ENCODE assay signal across 7 cellular contexts in the genomic region with DNA sequence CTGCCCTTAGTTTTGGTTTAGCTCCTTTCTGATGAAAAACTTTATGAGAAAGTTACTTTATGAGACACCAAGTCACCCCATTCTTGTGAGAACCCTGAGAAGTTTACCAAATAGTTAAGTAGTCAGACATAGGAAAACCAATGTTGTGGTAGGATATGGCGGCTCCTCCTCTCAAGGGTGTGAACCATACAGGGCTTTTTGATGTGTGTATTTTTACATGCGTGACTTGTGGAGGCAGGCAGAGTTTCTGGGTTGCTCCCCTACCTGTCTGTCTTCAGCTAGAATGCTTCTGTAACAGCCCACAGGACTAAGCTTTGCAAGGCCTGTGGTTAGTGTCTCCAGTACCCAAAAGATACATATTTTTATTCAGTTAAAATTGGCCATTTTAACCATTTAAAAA. TPM values are rescaled to one million over a fixed set of nuclear protein-coding genes. Genes with fewer than 3 reads are reported as not detected.
DNase-seq lines count a peak whose midpoint lies in the region; ATAC-seq, FAIRE-seq and TF ChIP-seq lines count a peak whose summit lies in the region.

No MANE protein-coding gene starts in this region.

- H3K36me3 Mint-ChIP-seq in activated naive CD8-positive, alpha-beta T cell treated with anti-CD3 and anti-CD28 coated beads for 36 hours: peaks cover 35% of the 10 kb centered on the region
- peaks cover 26% of the 10 kb centered on the region for H3K36me3 Mint-ChIP-seq in type B pancreatic cell

- no peak for FAIRE-seq in RCC 7860 (lab: Jason Lieb, UNC)

- peak overlapping the region; percentile 94 for H3K27ac Mint-ChIP-seq in activated naive CD8-positive, alpha-beta T cell treated with anti-CD3 and anti-CD28 coated beads for 36 hours
- H3K27ac Mint-ChIP-seq in type B pancreatic cell: no peak overlapping the region

- ATAC-seq in GM21528 (IDR thresholded peaks at IDR 0.05; ENCODE audit: low FRiP score, unreplicated experiment): peak; percentile 50

- no peaks in the 10 kb centered on the region for H3K27me3 Mint-ChIP-seq in activated naive CD8-positive, alpha-beta T cell treated with anti-CD3 and anti-CD28 coated beads for 36 hours
- no peaks in the 10 kb centered on the region for H3K27me3 Mint-ChIP-seq in type B pancreatic cell

- DNase-seq in NK-92 treated with Interleukin-12 subunit alpha and Interleukin-12 subunit beta, amount 100 ng/mL, for 24 hours (lab: John Stamatoyannopoulos, UW): peak; percentile 63
- DNase-seq in activated naive CD8-positive, alpha-beta T cell treated with anti-CD3 and anti-CD28 coated beads for 36 hours: peak; percentile 49
- peak; percentile 41 to 57 for DNase-seq in stimulated activated CD8-positive, alpha-beta memory T cell treated with anti-CD3 and anti-CD28 coated beads, Interleukin-7, amount 100 ng/mL, for 4 hours (ENCODE audit: low read depth in 2 of 2)
- DNase-seq in type B pancreatic cell (ENCODE audit: extremely low spot score, unreplicated experiment) (no peak), RCC 7860 (ENCODE audit: low spot score) (no peak), NCI-H446 treated with DMSO at 0.1 percent for 48 hours (lab: John Stamatoyannopoulos, UW) (no peak)

- peaks cover 5% of the 10 kb centered on the region for H3K9me3 Mint-ChIP-seq in activated naive CD8-positive, alpha-beta T cell treated with anti-CD3 and anti-CD28 coated beads for 36 hours
- H3K9me3 Mint-ChIP-seq in type B pancreatic cell: peaks cover 21% of the 10 kb centered on the region

- H3K4me1 Mint-ChIP-seq in activated naive CD8-positive, alpha-beta T cell treated with anti-CD3 and anti-CD28 coated beads for 36 hours: peaks cover 89% of the 10 kb centered on the region
- H3K4me1 Mint-ChIP-seq in type B pancreatic cell (ENCODE audit: unreplicated experiment): peaks cover 44% of the 10 kb centered on the region

- TF ChIP-seq CTCF in type B pancreatic cell (conservative IDR thresholded peaks at IDR 0.05): no peak

- peak overlapping the region; percentile 66 for H3K4me3 Mint-ChIP-seq in activated naive CD8-positive, alpha-beta T cell treated with anti-CD3 and anti-CD28 coated beads for 36 hours
- no peak overlapping the region for H3K4me3 Mint-ChIP-seq in type B pancreatic cell

RNA-seq across cellular contexts. Expression of gene UBAC2, which starts 18.3 kb away (rescaled TPM):
- total RNA-seq in activated naive CD8-positive, alpha-beta T cell treated with anti-CD3 and anti-CD28 coated beads for 36 hours: 10 to 100 TPM; 56.0 to 59.0 TPM
- 66.0 and 77.2 TPM in 2 replicates for total RNA-seq in type B pancreatic cell (ENCODE audit: low replicate concordance)

RNA-seq across cellular contexts. Expression of gene GPR18, which starts 39.2 kb away (rescaled TPM):
- total RNA-seq in activated naive CD8-positive, alpha-beta T cell treated with anti-CD3 and anti-CD28 coated beads for 36 hours: 10 to 100 TPM; 16.9 to 17.6 TPM
- not detected in 2 replicates for total RNA-seq in type B pancreatic cell (ENCODE audit: low replicate concordance)

Comparison
In these comparisons a context has a peak if more than half of its experiments do, and no peak if none do; other contexts are left out.
1. DNase-seq: peak in NK-92 treated with Interleukin-12 subunit alpha and Interleukin-12 subunit beta, amount 100 ng/mL, for 24 hours (single experiment), activated naive CD8-positive, alpha-beta T cell treated with anti-CD3 and anti-CD28 coated beads for 36 hours (single experiment) and stimulated activated CD8-positive, alpha-beta memory T cell treated with anti-CD3 and anti-CD28 coated beads, Interleukin-7, amount 100 ng/mL, for 4 hours (2 of 2); none in type B pancreatic cell (single experiment), RCC 7860 (single experiment) and NCI-H446 treated with DMSO at 0.1 percent for 48 hours (single experiment).
2. RNA of gene GPR18, which starts 39.2 kb away (total RNA-seq): 16.9 to 17.6 TPM in activated naive CD8-positive, alpha-beta T cell treated with anti-CD3 and anti-CD28 coated beads for 36 hours; not detected in type B pancreatic cell; every median in the first group is over 10 times any median in the second.